Comparison of ENCODE assay signal across 9 cellular contexts in genomic region chr6:25056130-25056529, GRCh38.
DNase-seq lines count a peak whose midpoint lies in the region; ATAC-seq, FAIRE-seq and TF ChIP-seq lines count a peak whose summit lies in the region.
"Had no signal": no experiment of that assay in that cellular context is flagged by ENCODE, and none has a peak within 500 bp of the region (broad histone marks: within the 10 kb centered on the region; RNA-seq: fewer than 3 reads in every experiment).

No MANE protein-coding gene starts in this region.

- DNase-seq in GM12891 (ENCODE audit: insufficient read length, low spot score) (no peak), activated T-helper 1 cell treated with Interleukin-2 at 50 U/mL for 16 hours (ENCODE audit: low read depth) (peak; percentile 43), uterus (no peak), stomach (no peak)
- DNase-seq in stimulated activated naive CD8-positive, alpha-beta T cell treated with anti-CD3 and anti-CD28 coated beads, Interleukin-15, amount 100 ng/mL, for 72 hours = peak; percentile 61 to 71

- no peaks in the 10 kb centered on the region for H3K9me2 ChIP-seq in Loucy (replicated peaks; ENCODE audit: low read depth, low read length)

- H3K4me2 ChIP-seq in Loucy (ENCODE audit: low read depth, low read length, poor library complexity, severe bottlenecking) = peak overlapping the region; percentile 94

- intact Hi-C loops in uterus (cut with DNase I; ENCODE audit: low total_unique reads) = no loop called here
- intact Hi-C loops in stomach (cut with DNase I; ENCODE audit: low total_unique reads) = no loop called here

- H3K9ac ChIP-seq in Loucy (ENCODE audit: low read depth, low read length, poor library complexity, severe bottlenecking) = peak overlapping the region; percentile 92

- 0 out of 2 replicates have a peak, but pooled peaks cover 6% of the 10 kb centered on the region for H3K79me2 ChIP-seq in Loucy (ENCODE audit: insufficient read depth, low read length)

- H3K27ac ChIP-seq in uterus (peak overlapping the region in 1 of 2 donors; percentile 42), stomach (no peak overlapping the region)
- H3K27ac ChIP-seq: neutrophil had no signal

- no peaks in the 10 kb centered on the region for H3K36me3 ChIP-seq in Loucy (ENCODE audit: insufficient read depth, low read length)
- H3K36me3 ChIP-seq in uterus = no peaks in the 10 kb centered on the region
- no peaks in the 10 kb centered on the region for H3K36me3 ChIP-seq in stomach
- H3K36me3 ChIP-seq: neutrophil had no signal

- peak overlapping the region; percentile 68 for H3K4me3 ChIP-seq in Loucy (ENCODE audit: low read length, poor library complexity, severe bottlenecking)
- no peak overlapping the region for H3K4me3 ChIP-seq in uterus
- no peak overlapping the region for H3K4me3 ChIP-seq in stomach

- H3K27me3 ChIP-seq in Loucy (ENCODE audit: insufficient read depth, low read length, poor library complexity, severe bottlenecking) = no peaks in the 10 kb centered on the region
- no peaks in the 10 kb centered on the region for H3K27me3 ChIP-seq in uterus
- no peaks in the 10 kb centered on the region for H3K27me3 ChIP-seq in stomach
- H3K27me3 ChIP-seq: neutrophil had no signal

- H3K9me3 ChIP-seq in Loucy (ENCODE audit: insufficient read depth, low read depth, low read length) (no peaks in the 10 kb centered on the region), uterus (no peaks in the 10 kb centered on the region), stomach (no peaks in the 10 kb centered on the region)
- H3K9me3 ChIP-seq: neutrophil had no signal

- H2AFZ ChIP-seq in Loucy (ENCODE audit: low read length) = no peak overlapping the region

- FAIRE-seq in GM12891 (lab: Jason Lieb, UNC) = peak; percentile 89

- peaks cover 18% of the 10 kb centered on the region for H3F3A ChIP-seq in Loucy (ENCODE audit: low read depth)

- no peaks in the 10 kb centered on the region for H3K27me3 Mint-ChIP-seq in stimulated activated naive CD8-positive, alpha-beta T cell treated with anti-CD3 and anti-CD28 coated beads, Interleukin-15, amount 100 ng/mL, for 72 hours

- peaks cover 66% of the 10 kb centered on the region for H3K4me1 Mint-ChIP-seq in stimulated activated naive CD8-positive, alpha-beta T cell treated with anti-CD3 and anti-CD28 coated beads, Interleukin-15, amount 100 ng/mL, for 72 hours

- H3K4me1 ChIP-seq in Loucy (ENCODE audit: insufficient read depth, low read length, poor library complexity, severe bottlenecking) (peaks cover 84% of the 10 kb centered on the region), uterus (peaks cover 10 to 13% of the 10 kb centered on the region in 2 donors), stomach (peaks cover 12 to 40% (median 29%) of the 10 kb centered on the region in 4 donors)

- WGBS in stomach, 5 donors = 67 to 78% (median 70%) methylated on average over 3 of the region's 3 CpGs

- no peak for TF ChIP-seq EP300 in stomach (IDR thresholded peaks at IDR 0.05)

- peak overlapping the region; percentile 57 to 73 for H3K4me3 Mint-ChIP-seq in stimulated activated naive CD8-positive, alpha-beta T cell treated with anti-CD3 and anti-CD28 coated beads, Interleukin-15, amount 100 ng/mL, for 72 hours

- peak overlapping the region; percentile 0 to 95 for H3K27ac Mint-ChIP-seq in stimulated activated naive CD8-positive, alpha-beta T cell treated with anti-CD3 and anti-CD28 coated beads, Interleukin-15, amount 100 ng/mL, for 72 hours

- no peak for TF ChIP-seq CTCF in Loucy (conservative IDR thresholded peaks at IDR 0.05; ENCODE audit: low read length)
- no peak for TF ChIP-seq CTCF in uterus (IDR thresholded peaks at IDR 0.05)
- no peak for TF ChIP-seq CTCF in stomach (IDR thresholded peaks at IDR 0.05)

- peak; percentile 60 for ATAC-seq in GM21717 (IDR thresholded peaks at IDR 0.05; ENCODE audit: unreplicated experiment)
- ATAC-seq in stimulated activated naive CD8-positive, alpha-beta T cell treated with anti-CD3 and anti-CD28 coated beads, Interleukin-15, amount 100 ng/mL, for 72 hours = peak; percentile 97
- no peak for ATAC-seq in GM19467 (IDR thresholded peaks at IDR 0.05; ENCODE audit: unreplicated experiment)

- no peaks in the 10 kb centered on the region for H3K9me3 Mint-ChIP-seq in stimulated activated naive CD8-positive, alpha-beta T cell treated with anti-CD3 and anti-CD28 coated beads, Interleukin-15, amount 100 ng/mL, for 72 hours

- no peak for TF ChIP-seq POLR2A in GM12891 (IDR thresholded peaks at IDR 0.05; ENCODE audit: low read depth, low read length)
- TF ChIP-seq POLR2A in uterus (IDR thresholded peaks at IDR 0.05) = no peak
- TF ChIP-seq POLR2A in stomach (IDR thresholded peaks at IDR 0.05) = no peak

- H4K20me1 ChIP-seq in Loucy (ENCODE audit: insufficient read depth, low read length, poor library complexity, severe bottlenecking) = no peaks in the 10 kb centered on the region

TF ChIP-seq in GM12891, 5 proteins besides CTCF, POLR2A, EP300 and RAD21:
- TF ChIP-seq TAF1 (IDR thresholded peaks at IDR 0.05; ENCODE audit: low read depth, low read length) (no peak), SPI1 (IDR thresholded peaks at IDR 0.05; ENCODE audit: low read depth, low read length) (peak; percentile 71)

Comparison
In these comparisons a context has a peak if more than half of its experiments do, and no peak if none do; other contexts are left out.
1. DNase-seq: peak in activated T-helper 1 cell treated with Interleukin-2 at 50 U/mL for 16 hours (single experiment) and stimulated activated naive CD8-positive, alpha-beta T cell treated with anti-CD3 and anti-CD28 coated beads, Interleukin-15, amount 100 ng/mL, for 72 hours (2 of 2); none in GM12891 (single experiment), uterus (0 of 2) and stomach (single experiment).